1 cellular context compared by ENCODE assay signal in the genomic region with DNA sequence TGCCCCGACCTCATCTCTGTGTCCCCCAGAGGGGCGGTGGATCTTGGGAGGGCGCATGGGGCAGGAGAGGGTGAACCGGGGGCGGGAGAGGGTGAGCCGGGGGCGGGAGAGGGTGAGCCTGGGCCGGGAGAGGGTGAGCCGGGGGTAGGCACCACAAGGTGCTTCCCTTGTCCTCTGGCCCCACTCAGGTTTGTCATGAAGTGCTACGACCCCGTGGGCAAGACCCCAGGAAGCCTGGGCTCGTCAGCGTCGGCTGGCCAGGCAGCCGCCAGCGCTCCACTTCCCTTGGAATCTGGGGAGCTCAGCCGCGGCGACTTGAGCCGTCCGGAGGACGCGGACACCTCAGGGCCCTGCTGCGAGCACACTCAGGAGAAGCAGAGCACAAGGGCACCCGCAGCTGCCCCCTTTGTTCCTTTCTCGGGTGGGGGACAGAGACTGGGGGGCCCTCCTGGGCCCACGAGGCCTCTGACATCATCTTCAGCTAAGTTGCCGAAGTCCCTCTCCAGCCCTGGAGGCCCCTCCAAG.
TF ChIP-seq lines count a peak whose summit lies in the region.

No MANE protein-coding gene starts in this region.

TF ChIP-seq in K562, 482 proteins besides CTCF, POLR2A, EP300 and RAD21:
- 0 out of 2 replicates have a peak, but pooled peaks have one; percentile 10 for TF ChIP-seq RBFOX2 (IDR thresholded peaks at IDR 0.05; ENCODE audit: low read depth, low read length)
- TF ChIP-seq POLR3G (IDR thresholded peaks at IDR 0.05; ENCODE audit: extremely low read depth, insufficient read length, insufficient replicate concordance) = no peak
